Comparison of ENCODE assay signal across 1 cellular context in the genomic region with DNA sequence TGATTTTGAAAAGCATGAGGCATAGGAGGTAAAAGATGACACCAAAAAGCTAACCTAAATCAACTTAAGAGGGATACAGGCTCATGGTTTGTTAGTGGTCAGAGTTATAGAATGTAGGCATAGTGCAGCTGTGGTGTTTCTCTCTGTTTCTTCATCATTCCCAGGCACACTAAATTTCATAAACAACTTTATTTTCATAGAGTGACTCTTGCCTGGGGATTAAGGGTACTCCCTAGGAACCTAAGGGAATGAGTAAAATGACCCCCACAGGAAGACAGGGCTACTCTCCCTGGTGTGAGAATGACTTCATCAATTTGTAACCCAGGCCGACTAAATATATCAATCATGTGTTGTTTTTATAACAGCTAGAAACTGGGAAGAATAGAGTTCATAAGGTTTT.
TF ChIP-seq lines count a peak whose summit lies in the region.

No MANE protein-coding gene starts in this region.

TF ChIP-seq in endothelial cell of umbilical vein, 7 proteins besides CTCF, POLR2A, EP300 and RAD21:
- TF ChIP-seq, protein P1, sequence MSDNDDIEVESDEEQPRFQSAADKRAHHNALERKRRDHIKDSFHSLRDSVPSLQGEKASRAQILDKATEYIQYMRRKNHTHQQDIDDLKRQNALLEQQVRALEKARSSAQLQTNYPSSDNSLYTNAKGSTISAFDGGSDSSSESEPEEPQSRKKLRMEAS (IDR thresholded peaks at IDR 0.05; ENCODE audit: insufficient read depth, insufficient read length) = no peak
- TF ChIP-seq MYC (IDR thresholded peaks at IDR 0.05; ENCODE audit: low read depth, low read length) (no peak), POLR2AphosphoS5 (IDR thresholded peaks at IDR 0.05; ENCODE audit: insufficient read depth, low read depth, low read length) (no peak), EZH2 (IDR thresholded peaks at IDR 0.05; ENCODE audit: borderline replicate concordance, low read depth, low read length, severe bottlenecking) (no peak), JUN (IDR thresholded peaks at IDR 0.05; ENCODE audit: borderline replicate concordance, insufficient read depth, insufficient read length, low read depth) (no peak), GATA2 (IDR thresholded peaks at IDR 0.05; ENCODE audit: insufficient read depth, insufficient read length, low read depth, low read length) (no peak), FOS (IDR thresholded peaks at IDR 0.05; ENCODE audit: borderline replicate concordance, insufficient read depth, low read length) (no peak)
